In the genomic region with DNA sequence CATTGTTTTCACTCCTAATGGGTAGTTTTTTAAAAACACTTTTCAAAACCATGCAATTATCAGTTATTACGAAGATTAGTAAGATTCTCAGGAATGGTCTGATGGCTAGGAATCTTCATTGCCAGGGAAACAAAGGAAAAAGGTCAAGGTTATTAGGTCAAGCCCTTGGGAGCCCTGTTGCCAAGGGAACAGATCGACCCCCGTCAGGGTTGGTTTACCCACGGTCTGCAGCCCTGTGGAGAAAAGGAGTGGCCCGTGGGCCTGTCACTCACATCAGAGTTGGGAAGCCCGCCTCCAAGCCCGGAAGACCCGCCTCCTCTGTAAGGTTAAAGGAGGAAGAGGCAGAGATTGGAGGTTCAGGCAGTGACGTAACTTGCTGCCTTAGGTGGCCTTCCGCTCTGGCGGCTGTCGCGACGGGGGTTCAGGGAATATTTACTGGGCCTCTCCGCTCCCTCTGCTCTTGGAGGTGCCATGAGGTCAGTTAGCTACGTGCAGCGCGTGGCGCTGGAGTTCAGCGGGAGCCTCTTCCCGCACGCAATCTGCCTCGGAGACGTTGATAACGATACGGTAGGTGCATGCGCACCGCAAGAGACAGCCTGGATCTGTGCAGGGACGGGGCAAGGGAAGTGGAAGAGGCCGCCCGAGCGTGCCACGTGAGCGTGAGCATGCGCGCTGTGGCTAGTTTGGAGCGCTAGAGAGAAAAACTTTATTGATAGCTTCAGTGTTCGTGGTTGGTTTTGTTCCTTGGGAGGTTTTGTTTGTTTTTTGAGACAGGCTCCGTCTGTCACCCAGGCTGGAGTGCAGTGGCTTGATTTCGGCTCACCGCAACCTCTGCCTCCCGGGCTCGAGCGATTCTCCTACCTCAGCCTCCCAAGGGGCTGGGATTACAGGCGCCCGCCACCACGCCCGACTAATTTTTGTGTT, we compare ENCODE assay signal across 2 cellular contexts.
TF ChIP-seq lines count a peak whose summit lies in the region.

A gene (plus strand): TSS at position 379 of the 924 bp plus-strand sequence. CDS start 93 bp downstream, at position 472.

TF ChIP-seq in HCT116, 20 proteins besides CTCF, POLR2A, EP300 and RAD21 (continued from another document):
- TF ChIP-seq, protein P1, sequence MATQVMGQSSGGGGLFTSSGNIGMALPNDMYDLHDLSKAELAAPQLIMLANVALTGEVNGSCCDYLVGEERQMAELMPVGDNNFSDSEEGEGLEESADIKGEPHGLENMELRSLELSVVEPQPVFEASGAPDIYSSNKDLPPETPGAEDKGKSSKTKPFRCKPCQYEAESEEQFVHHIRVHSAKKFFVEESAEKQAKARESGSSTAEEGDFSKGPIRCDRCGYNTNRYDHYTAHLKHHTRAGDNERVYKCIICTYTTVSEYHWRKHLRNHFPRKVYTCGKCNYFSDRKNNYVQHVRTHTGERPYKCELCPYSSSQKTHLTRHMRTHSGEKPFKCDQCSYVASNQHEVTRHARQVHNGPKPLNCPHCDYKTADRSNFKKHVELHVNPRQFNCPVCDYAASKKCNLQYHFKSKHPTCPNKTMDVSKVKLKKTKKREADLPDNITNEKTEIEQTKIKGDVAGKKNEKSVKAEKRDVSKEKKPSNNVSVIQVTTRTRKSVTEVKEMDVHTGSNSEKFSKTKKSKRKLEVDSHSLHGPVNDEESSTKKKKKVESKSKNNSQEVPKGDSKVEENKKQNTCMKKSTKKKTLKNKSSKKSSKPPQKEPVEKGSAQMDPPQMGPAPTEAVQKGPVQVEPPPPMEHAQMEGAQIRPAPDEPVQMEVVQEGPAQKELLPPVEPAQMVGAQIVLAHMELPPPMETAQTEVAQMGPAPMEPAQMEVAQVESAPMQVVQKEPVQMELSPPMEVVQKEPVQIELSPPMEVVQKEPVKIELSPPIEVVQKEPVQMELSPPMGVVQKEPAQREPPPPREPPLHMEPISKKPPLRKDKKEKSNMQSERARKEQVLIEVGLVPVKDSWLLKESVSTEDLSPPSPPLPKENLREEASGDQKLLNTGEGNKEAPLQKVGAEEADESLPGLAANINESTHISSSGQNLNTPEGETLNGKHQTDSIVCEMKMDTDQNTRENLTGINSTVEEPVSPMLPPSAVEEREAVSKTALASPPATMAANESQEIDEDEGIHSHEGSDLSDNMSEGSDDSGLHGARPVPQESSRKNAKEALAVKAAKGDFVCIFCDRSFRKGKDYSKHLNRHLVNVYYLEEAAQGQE (IDR thresholded peaks at IDR 0.05; ENCODE audit: low read depth), result no peak
- TF ChIP-seq CBX3 (IDR thresholded peaks at IDR 0.05; ENCODE audit: low read depth), result peak; percentile 71
- TF ChIP-seq, protein P2, sequence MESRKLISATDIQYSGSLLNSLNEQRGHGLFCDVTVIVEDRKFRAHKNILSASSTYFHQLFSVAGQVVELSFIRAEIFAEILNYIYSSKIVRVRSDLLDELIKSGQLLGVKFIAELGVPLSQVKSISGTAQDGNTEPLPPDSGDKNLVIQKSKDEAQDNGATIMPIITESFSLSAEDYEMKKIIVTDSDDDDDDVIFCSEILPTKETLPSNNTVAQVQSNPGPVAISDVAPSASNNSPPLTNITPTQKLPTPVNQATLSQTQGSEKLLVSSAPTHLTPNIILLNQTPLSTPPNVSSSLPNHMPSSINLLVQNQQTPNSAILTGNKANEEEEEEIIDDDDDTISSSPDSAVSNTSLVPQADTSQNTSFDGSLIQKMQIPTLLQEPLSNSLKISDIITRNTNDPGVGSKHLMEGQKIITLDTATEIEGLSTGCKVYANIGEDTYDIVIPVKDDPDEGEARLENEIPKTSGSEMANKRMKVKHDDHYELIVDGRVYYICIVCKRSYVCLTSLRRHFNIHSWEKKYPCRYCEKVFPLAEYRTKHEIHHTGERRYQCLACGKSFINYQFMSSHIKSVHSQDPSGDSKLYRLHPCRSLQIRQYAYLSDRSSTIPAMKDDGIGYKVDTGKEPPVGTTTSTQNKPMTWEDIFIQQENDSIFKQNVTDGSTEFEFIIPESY (IDR thresholded peaks at IDR 0.05; ENCODE audit: extremely low read depth, insufficient replicate concordance, low read length), result no peak
- TF ChIP-seq SP1 (IDR thresholded peaks at IDR 0.05; ENCODE audit: low read depth), result peak; percentile 78
- TF ChIP-seq EGR1 (IDR thresholded peaks at IDR 0.05; ENCODE audit: low read depth), result no peak
- peak; percentile 95 for TF ChIP-seq POLR2AphosphoS5 (IDR thresholded peaks at IDR 0.05; ENCODE audit: low read depth, low read length)
- peak; percentile 74 for TF ChIP-seq ELF1 (IDR thresholded peaks at IDR 0.05; ENCODE audit: borderline replicate concordance, low read depth)
- no peak for TF ChIP-seq ZNF274 (IDR thresholded peaks at IDR 0.05; ENCODE audit: low read depth, low read length)
- peak; percentile 85 for TF ChIP-seq SRF (IDR thresholded peaks at IDR 0.05; ENCODE audit: low read depth)
- no peak for TF ChIP-seq CEBPB (IDR thresholded peaks at IDR 0.05; ENCODE audit: low read depth)
- TF ChIP-seq JUND (IDR thresholded peaks at IDR 0.05), result no peak
- peak; percentile 54 for TF ChIP-seq YY1 (IDR thresholded peaks at IDR 0.05; ENCODE audit: extremely low read depth, insufficient replicate concordance, low read depth, low read length)
- TF ChIP-seq ZFX (IDR thresholded peaks at IDR 0.05), result peak; percentile 94
- peak; percentile 61 for TF ChIP-seq TCF7L2 (IDR thresholded peaks at IDR 0.05; ENCODE audit: borderline replicate concordance, extremely low read depth, insufficient read depth, insufficient read length)

TF ChIP-seq in neural cell, 6 proteins besides CTCF, POLR2A, EP300 and RAD21 (continued from another document):
- TF ChIP-seq, protein P1 (IDR thresholded peaks at IDR 0.05; ENCODE audit: borderline replicate concordance), result peak; percentile 93
- TF ChIP-seq EZH2 (IDR thresholded peaks at IDR 0.05; ENCODE audit: borderline replicate concordance, insufficient read depth, low read length, poor library complexity, severe bottlenecking) (no peak), POLR2AphosphoS5 (IDR thresholded peaks at IDR 0.05) (peak; percentile 98)
